In genomic region chr17:57539528-57540301, GRCh38 we compare ENCODE assay signal across 1 cellular context.
TF ChIP-seq lines count a peak whose summit lies in the region.

No MANE protein-coding gene starts in this region.

TF ChIP-seq in HepG2, 621 proteins besides CTCF, POLR2A, EP300 and RAD21 (continued from another document):
- TF ChIP-seq ZUFSP (CRISPR knock-in tag; IDR thresholded peaks at IDR 0.05; ENCODE audit: borderline replicate concordance) (no peak), NR1H2 (CRISPR knock-in tag; IDR thresholded peaks at IDR 0.05; ENCODE audit: borderline replicate concordance, low read depth) (no peak), ZNF768 (CRISPR knock-in tag; IDR thresholded peaks at IDR 0.05) (peak; percentile 78; the same call in 1 of the 2 replicates), IRF2 (CRISPR knock-in tag; IDR thresholded peaks at IDR 0.05) (no peak), ZNF629 (CRISPR knock-in tag; conservative IDR thresholded peaks at IDR 0.05) (peak; percentile 70)
